In the genomic region with DNA sequence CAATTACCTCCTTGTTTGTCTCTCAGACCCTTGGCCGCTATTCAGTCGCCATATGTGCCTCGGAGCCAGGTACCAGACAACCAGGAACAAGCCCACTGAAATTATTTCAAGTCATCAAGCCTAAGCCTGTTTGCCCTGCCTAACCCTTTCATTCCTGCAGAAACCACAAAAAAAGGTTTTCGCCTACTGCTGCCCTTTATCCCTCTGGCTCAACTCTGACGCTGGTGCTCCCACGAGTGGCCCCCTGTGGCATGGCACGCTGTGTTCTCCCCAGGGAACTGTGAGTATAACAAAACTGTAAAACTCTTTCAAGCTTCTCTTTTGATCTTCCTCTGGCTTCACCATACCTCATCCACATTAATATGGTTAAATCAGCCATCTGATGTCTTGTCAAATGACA, we compare ENCODE assay signal across 28 cellular contexts.
DNase-seq lines count a peak whose midpoint lies in the region; ATAC-seq and TF ChIP-seq lines count a peak whose summit lies in the region.
"Had no signal": no experiment of that assay in that cellular context is flagged by ENCODE, and none has a peak within 500 bp of the region (broad histone marks: within the 10 kb centered on the region; RNA-seq: fewer than 3 reads in every experiment).

No MANE protein-coding gene starts in this region.

- TF ChIP-seq POLR2A in suprapubic skin (IDR thresholded peaks at IDR 0.05), result no peak

- peak overlapping the region; percentile 46 for H3K27ac ChIP-seq in ectodermal cell (ENCODE audit: insufficient read depth, low read depth, low read length, poor library complexity, severe bottlenecking)
- H3K27ac ChIP-seq in suprapubic skin, result no peak overlapping the region
- H3K27ac ChIP-seq: ascending aorta, GM23248, heart right ventricle, PC-9, SJSA1, VCaP had no signal

- no peak for ATAC-seq in natural killer cell treated with Interleukin-12 subunit alpha and Interleukin-12 subunit beta and Interleukin-15 and Interleukin-18, amount 100 ng/mL, for 72 hours
- ATAC-seq: activated naive CD4-positive, alpha-beta T cell treated with anti-CD3 and anti-CD28 coated beads, Interleukin-2, amount 50 U/mL, for 72 hours; heart right ventricle; HepG2; left ventricle myocardium superior; stimulated activated memory B cell treated with anti-CD40 and anti-IgM and Interleukin-4, amounts not matched to agents 10 μg/mL and 1 μg/mL and 100 μg/mL, for 72 hours had no signal

- no peaks in the 10 kb centered on the region for H3K4me1 ChIP-seq in NT2/D1 (ENCODE audit: insufficient read depth, insufficient read length)
- peaks cover 5% of the 10 kb centered on the region for H3K4me1 ChIP-seq in ectodermal cell (ENCODE audit: control insufficient read depth, insufficient read depth, low read length)
- H3K4me1 ChIP-seq in suprapubic skin, result no peaks in the 10 kb centered on the region
- H3K4me1 ChIP-seq: ascending aorta, heart right ventricle, SJSA1 had no signal

- H3K9ac ChIP-seq in NT2/D1 (ENCODE audit: insufficient read length, low read depth), result no peak overlapping the region
- H3K9ac ChIP-seq: GM23248 had no signal

- H3K27ac Mint-ChIP-seq in natural killer cell treated with Interleukin-12 subunit alpha and Interleukin-12 subunit beta and Interleukin-15 and Interleukin-18, amount 100 ng/mL, for 72 hours, result no peak overlapping the region
- H3K27ac Mint-ChIP-seq: activated naive CD4-positive, alpha-beta T cell treated with anti-CD3 and anti-CD28 coated beads, Interleukin-2, amount 50 U/mL, for 72 hours; activated T-helper 1 cell treated with anti-CD3 and anti-CD28 coated beads, Interleukin-12 subunit alpha, Interleukin-12 subunit beta, Interleukin-2, Interleukin-4 antibody, amounts not matched to agents 30 ng/mL and 10 ng/mL and 1 ng/mL, durations not matched to agents 14 hours and 24 hours and 36 hours; stimulated activated memory B cell treated with anti-CD40 and anti-IgM and Interleukin-4, amounts not matched to agents 10 μg/mL and 1 μg/mL and 100 μg/mL, for 72 hours had no signal

- no peaks in the 10 kb centered on the region for H3K36me3 Mint-ChIP-seq in natural killer cell treated with Interleukin-12 subunit alpha and Interleukin-12 subunit beta and Interleukin-15 and Interleukin-18, amount 100 ng/mL, for 72 hours
- H3K36me3 Mint-ChIP-seq: activated naive CD4-positive, alpha-beta T cell treated with anti-CD3 and anti-CD28 coated beads, Interleukin-2, amount 50 U/mL, for 72 hours; stimulated activated memory B cell treated with anti-CD40 and anti-IgM and Interleukin-4, amounts not matched to agents 10 μg/mL and 1 μg/mL and 100 μg/mL, for 72 hours had no signal

- H3K4me1 Mint-ChIP-seq in natural killer cell treated with Interleukin-12 subunit alpha and Interleukin-12 subunit beta and Interleukin-15 and Interleukin-18, amount 100 ng/mL, for 72 hours (ENCODE audit: low read depth in 2 of 2), result no peaks in the 10 kb centered on the region
- H3K4me1 Mint-ChIP-seq: stimulated activated memory B cell treated with anti-CD40 and anti-IgM and Interleukin-4, amounts not matched to agents 10 μg/mL and 1 μg/mL and 100 μg/mL, for 72 hours had no signal

- H3K36me3 ChIP-seq in NT2/D1 (ENCODE audit: insufficient read depth, insufficient read length, low read length), result no peaks in the 10 kb centered on the region
- H3K36me3 ChIP-seq in ectodermal cell (ENCODE audit: control insufficient read depth, insufficient read depth, low read length), result no peaks in the 10 kb centered on the region
- H3K36me3 ChIP-seq in suprapubic skin, result no peaks in the 10 kb centered on the region
- H3K36me3 ChIP-seq: ascending aorta, heart right ventricle, SJSA1 had no signal

- H3K9me3 Mint-ChIP-seq in natural killer cell treated with Interleukin-12 subunit alpha and Interleukin-12 subunit beta and Interleukin-15 and Interleukin-18, amount 100 ng/mL, for 72 hours, result peaks cover 18% of the 10 kb centered on the region
- H3K9me3 Mint-ChIP-seq: activated naive CD4-positive, alpha-beta T cell treated with anti-CD3 and anti-CD28 coated beads, Interleukin-2, amount 50 U/mL, for 72 hours; activated T-helper 1 cell treated with anti-CD3 and anti-CD28 coated beads, Interleukin-12 subunit alpha, Interleukin-12 subunit beta, Interleukin-2, Interleukin-4 antibody, amounts not matched to agents 30 ng/mL and 10 ng/mL and 1 ng/mL, durations not matched to agents 14 hours and 24 hours and 36 hours; stimulated activated memory B cell treated with anti-CD40 and anti-IgM and Interleukin-4, amounts not matched to agents 10 μg/mL and 1 μg/mL and 100 μg/mL, for 72 hours had no signal

- TF ChIP-seq CTCF in retinal pigment epithelial cell (conservative IDR thresholded peaks at IDR 0.05; ENCODE audit: low read depth, low read length) (no peak), suprapubic skin (IDR thresholded peaks at IDR 0.05) (no peak)

- H3K4me3 ChIP-seq in NT2/D1 (ENCODE audit: insufficient read length, low read depth) (no peak overlapping the region), ectodermal cell (ENCODE audit: insufficient read depth, low read depth, low read length) (no peak overlapping the region), retinal pigment epithelial cell (ENCODE audit: low read length) (no peak overlapping the region), suprapubic skin (no peak overlapping the region)
- H3K4me3 ChIP-seq: ascending aorta, GM23248, heart right ventricle, PC-9, SJSA1 had no signal

- H3K27me3 Mint-ChIP-seq in natural killer cell treated with Interleukin-12 subunit alpha and Interleukin-12 subunit beta and Interleukin-15 and Interleukin-18, amount 100 ng/mL, for 72 hours, result no peaks in the 10 kb centered on the region
- H3K27me3 Mint-ChIP-seq: stimulated activated memory B cell treated with anti-CD40 and anti-IgM and Interleukin-4, amounts not matched to agents 10 μg/mL and 1 μg/mL and 100 μg/mL, for 72 hours had no signal

- H3K27me3 ChIP-seq in NT2/D1 (ENCODE audit: insufficient read depth, insufficient read length), result no peaks in the 10 kb centered on the region
- H3K27me3 ChIP-seq in ectodermal cell (ENCODE audit: control insufficient read depth, insufficient read depth, low read length, poor library complexity, severe bottlenecking), result no peaks in the 10 kb centered on the region
- H3K27me3 ChIP-seq in suprapubic skin, result no peaks in the 10 kb centered on the region
- H3K27me3 ChIP-seq: ascending aorta, heart right ventricle had no signal

- DNase-seq in DMS53 (lab: John Stamatoyannopoulos, UW), result peak; percentile 19
- DNase-seq in DMS53 treated with DMSO at 0.1 percent for 48 hours (lab: John Stamatoyannopoulos, UW; ENCODE audit: unreplicated experiment), result no peak
- DNase-seq in NT2/D1 (ENCODE audit: low read depth, low spot score), result peak; percentile 32
- DNase-seq in retinal pigment epithelial cell (ENCODE audit: low read depth), result peak; percentile 11
- DNase-seq in AG08396 (ENCODE audit: low spot score), result no peak
- no peak for DNase-seq in suprapubic skin (ENCODE audit: low spot score in 2 of 2)
- no peak for DNase-seq in natural killer cell treated with Interleukin-12 subunit alpha and Interleukin-12 subunit beta and Interleukin-15 and Interleukin-18, amount 100 ng/mL, for 72 hours (ENCODE audit: low spot score)
- DNase-seq: 8988T; activated CD4-positive, alpha-beta T cell treated with anti-CD3 and anti-CD28 coated beads, Interleukin-2, amount 50 U/mL, for 1 hour; AML-193; cerebellar nuclear complex; GM23248; heart right ventricle; left ventricle myocardium superior; NCI-H1436; NCI-H2171; NCI-H774; PC-9; small intestine; stimulated activated CD4-positive, alpha-beta T cell treated with anti-CD3 and anti-CD28 coated beads, Interleukin-2, amount 100 ng/mL, for 24 hours had no signal

- H3K4me3 Mint-ChIP-seq in natural killer cell treated with Interleukin-12 subunit alpha and Interleukin-12 subunit beta and Interleukin-15 and Interleukin-18, amount 100 ng/mL, for 72 hours, result no peak overlapping the region
- H3K4me3 Mint-ChIP-seq: activated T-helper 1 cell treated with anti-CD3 and anti-CD28 coated beads, Interleukin-12 subunit alpha, Interleukin-12 subunit beta, Interleukin-2, Interleukin-4 antibody, amounts not matched to agents 30 ng/mL and 10 ng/mL and 1 ng/mL, durations not matched to agents 14 hours and 24 hours and 36 hours; stimulated activated memory B cell treated with anti-CD40 and anti-IgM and Interleukin-4, amounts not matched to agents 10 μg/mL and 1 μg/mL and 100 μg/mL, for 72 hours had no signal

- 28 to 31% methylated on average over 7 of the region's 7 CpGs for WGBS in ectodermal cell, 2 experiments
- 35% methylated on average over 7 of the region's 7 CpGs for WGBS in suprapubic skin

- TF ChIP-seq EP300 in suprapubic skin (IDR thresholded peaks at IDR 0.05), result no peak

- H3K9me3 ChIP-seq in NT2/D1 (ENCODE audit: insufficient read depth, low read length) (no peaks in the 10 kb centered on the region), ectodermal cell (ENCODE audit: control insufficient read depth, low read length) (no peaks in the 10 kb centered on the region), suprapubic skin (no peaks in the 10 kb centered on the region)
- H3K9me3 ChIP-seq: ascending aorta, heart right ventricle, SJSA1 had no signal

Comparison
In these comparisons a context has a peak if more than half of its experiments do, and no peak if none do; other contexts are left out.
1. DNase-seq: peak in DMS53 (single experiment), NT2/D1 (single experiment) and retinal pigment epithelial cell (single experiment); none in DMS53 treated with DMSO at 0.1 percent for 48 hours (single experiment), AG08396 (single experiment), suprapubic skin (0 of 2) and natural killer cell treated with Interleukin-12 subunit alpha and Interleukin-12 subunit beta and Interleukin-15 and Interleukin-18, amount 100 ng/mL, for 72 hours (single experiment).